Comparison of ENCODE assay signal across 9 cellular contexts in the genomic region with DNA sequence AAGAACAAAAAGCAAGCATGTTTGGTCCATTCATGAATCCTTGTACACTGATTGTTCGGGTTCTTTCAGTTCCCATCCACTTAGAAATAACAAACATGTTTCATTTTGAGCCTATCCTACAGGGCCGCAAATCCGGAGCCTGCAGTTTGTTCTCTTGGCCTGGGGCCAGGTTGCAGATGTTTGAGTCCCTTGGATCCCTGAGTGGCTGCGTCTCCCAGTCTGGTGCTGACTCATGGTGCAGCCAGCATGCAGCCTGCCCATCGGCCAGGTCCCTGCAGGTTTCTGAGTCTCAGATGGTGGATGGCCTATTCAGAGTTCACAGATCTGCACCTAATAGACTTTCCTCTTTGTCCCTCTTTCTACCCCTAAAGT. TPM values are rescaled to one million over a fixed set of nuclear protein-coding genes. Genes with fewer than 3 reads are reported as not detected.
DNase-seq lines count a peak whose midpoint lies in the region; ATAC-seq, FAIRE-seq and TF ChIP-seq lines count a peak whose summit lies in the region.
"Had no signal": no experiment of that assay in that cellular context is flagged by ENCODE, and none has a peak within 500 bp of the region (broad histone marks: within the 10 kb centered on the region; RNA-seq: fewer than 3 reads in every experiment).

No MANE protein-coding gene starts in this region.

- no peaks in the 10 kb centered on the region for H3K27me3 ChIP-seq in small intestine (ENCODE audit: control insufficient read depth in 2 of 2, insufficient read depth in 2 of 2, low read length in 2 of 2)
- H3K27me3 ChIP-seq in CD4-positive, alpha-beta memory T cell (ENCODE audit: insufficient read depth, low read length), result no peaks in the 10 kb centered on the region

- POLR2A ChIA-PET in CD4-positive, alpha-beta memory T cell (lab: Charles Lee; ENCODE audit: partially characterized antibody), result interaction anchor here (0.9 to 1.3 kb wide), 2 partner anchors 14 to 256 kb away, joined by 3 read pairs; no protein-coding TSS in a partner anchor

- DNase-seq in HS-5 (ENCODE audit: low read depth), result peak; percentile 65
- DNase-seq in RCC 7860 (ENCODE audit: low spot score), result peak; percentile 72
- peak; percentile 88 to 95 for DNase-seq in foreskin fibroblast
- DNase-seq in small intestine, result peak; percentile 58
- DNase-seq in SIG-M5 treated with dmso at 0.1 percent for 504 hours (lab: John Stamatoyannopoulos, UW; ENCODE audit: unreplicated experiment), result no peak
- no peak for DNase-seq in activated T-helper 1 cell treated with anti-CD3 and anti-CD28 coated beads, Interleukin-12 subunit alpha, Interleukin-12 subunit beta, Interleukin-2, Interleukin-4 antibody, amounts not matched to agents 30 ng/mL and 10 ng/mL and 1 ng/mL, durations not matched to agents 14 hours and 24 hours and 36 hours (ENCODE audit: low spot score)
- DNase-seq in CD4-positive, alpha-beta memory T cell, result no peak

- FAIRE-seq in RCC 7860 (lab: Jason Lieb, UNC) (peak; percentile 48), small intestine (lab: Jason Lieb, UNC) (no peak)

- intact Hi-C loops in activated T-helper 1 cell treated with anti-CD3 and anti-CD28 coated beads, Interleukin-12 subunit alpha, Interleukin-12 subunit beta, Interleukin-2, Interleukin-4 antibody, amounts not matched to agents 30 ng/mL and 10 ng/mL and 1 ng/mL, durations not matched to agents 14 hours and 24 hours and 36 hours (cut with micrococcal nuclease), result loop anchor here (5.0 kb wide), 1 partner anchor 140 kb away; no protein-coding TSS in a partner anchor
- intact Hi-C loops in CD4-positive, alpha-beta memory T cell (cut with micrococcal nuclease), result loop anchor here (5.0 kb wide), 1 partner anchor 555 kb away; no protein-coding TSS in a partner anchor

- no peaks in the 10 kb centered on the region for H3K9me3 ChIP-seq in small intestine (ENCODE audit: control insufficient read depth, low read depth)
- no peaks in the 10 kb centered on the region for H3K9me3 ChIP-seq in CD4-positive, alpha-beta memory T cell (ENCODE audit: control insufficient read depth in 1 of 2, low read length in 2 of 2)

- peaks cover 2% of the 10 kb centered on the region for H3K27me3 Mint-ChIP-seq in activated T-helper 1 cell treated with anti-CD3 and anti-CD28 coated beads, Interleukin-12 subunit alpha, Interleukin-12 subunit beta, Interleukin-2, Interleukin-4 antibody, amounts not matched to agents 30 ng/mL and 10 ng/mL and 1 ng/mL, durations not matched to agents 14 hours and 24 hours and 36 hours (ENCODE audit: insufficient read depth)
- no peaks in the 10 kb centered on the region for H3K27me3 Mint-ChIP-seq in CD4-positive, alpha-beta memory T cell

- peaks cover 0 to 2% of the 10 kb centered on the region in 2 donors for H3K4me1 ChIP-seq in small intestine (ENCODE audit: control insufficient read depth in 2 of 2, insufficient read depth in 1 of 2, low read depth in 1 of 2, low read length in 1 of 2)
- peaks cover 37% of the 10 kb centered on the region for H3K4me1 ChIP-seq in CD4-positive, alpha-beta memory T cell (ENCODE audit: insufficient read depth, low read length)

- H3K9me3 Mint-ChIP-seq in activated T-helper 1 cell treated with anti-CD3 and anti-CD28 coated beads, Interleukin-12 subunit alpha, Interleukin-12 subunit beta, Interleukin-2, Interleukin-4 antibody, amounts not matched to agents 30 ng/mL and 10 ng/mL and 1 ng/mL, durations not matched to agents 14 hours and 24 hours and 36 hours, result no peaks in the 10 kb centered on the region
- peaks cover 0 to 2% (median 0%) of the 10 kb centered on the region in 8 donors for H3K9me3 Mint-ChIP-seq in CD4-positive, alpha-beta memory T cell

- no peaks in the 10 kb centered on the region for H3K36me3 ChIP-seq in small intestine (ENCODE audit: control insufficient read depth in 2 of 2, insufficient read depth in 2 of 2, low read length in 2 of 2)
- H3K36me3 ChIP-seq in CD4-positive, alpha-beta memory T cell (ENCODE audit: insufficient read depth, low read length), result no peaks in the 10 kb centered on the region

- WGBS in small intestine, 3 donors, result 18 to 38% (median 31%) methylated on average over 5 of the region's 5 CpGs

- H3K36me3 Mint-ChIP-seq in activated T-helper 1 cell treated with anti-CD3 and anti-CD28 coated beads, Interleukin-12 subunit alpha, Interleukin-12 subunit beta, Interleukin-2, Interleukin-4 antibody, amounts not matched to agents 30 ng/mL and 10 ng/mL and 1 ng/mL, durations not matched to agents 14 hours and 24 hours and 36 hours (ENCODE audit: low read depth), result peaks cover 4% of the 10 kb centered on the region
- H3K36me3 Mint-ChIP-seq in CD4-positive, alpha-beta memory T cell, result peaks cover 0 to 2% of the 10 kb centered on the region in 2 donors

- no peak for TF ChIP-seq CTCF in foreskin fibroblast (IDR thresholded peaks at IDR 0.05; ENCODE audit: low read depth, low read length)

- no peak overlapping the region for H3K4me3 Mint-ChIP-seq in activated T-helper 1 cell treated with anti-CD3 and anti-CD28 coated beads, Interleukin-12 subunit alpha, Interleukin-12 subunit beta, Interleukin-2, Interleukin-4 antibody, amounts not matched to agents 30 ng/mL and 10 ng/mL and 1 ng/mL, durations not matched to agents 14 hours and 24 hours and 36 hours
- H3K4me3 Mint-ChIP-seq in CD4-positive, alpha-beta memory T cell, result no peak overlapping the region

- ATAC-seq in GM18870 (IDR thresholded peaks at IDR 0.05; ENCODE audit: unreplicated experiment), result no peak

- H3K4me1 Mint-ChIP-seq in activated T-helper 1 cell treated with anti-CD3 and anti-CD28 coated beads, Interleukin-12 subunit alpha, Interleukin-12 subunit beta, Interleukin-2, Interleukin-4 antibody, amounts not matched to agents 30 ng/mL and 10 ng/mL and 1 ng/mL, durations not matched to agents 14 hours and 24 hours and 36 hours (ENCODE audit: low read depth), result peaks cover 26% of the 10 kb centered on the region
- H3K4me1 Mint-ChIP-seq in CD4-positive, alpha-beta memory T cell, result peaks cover 17 to 43% (median 31%) of the 10 kb centered on the region in 4 donors

- H3K4me3 ChIP-seq in foreskin fibroblast (ENCODE audit: low read depth in 1 of 2, low read length in 2 of 2) (no peak overlapping the region), small intestine (ENCODE audit: low read depth in 1 of 2, low read length in 2 of 2) (no peak overlapping the region)
- H3K4me3 ChIP-seq in CD4-positive, alpha-beta memory T cell (ENCODE audit: low read length in 2 of 2), result no peak overlapping the region

- H3K27ac ChIP-seq in small intestine (ENCODE audit: low read depth in 1 of 2, low read length in 1 of 2), result no peak overlapping the region
- no peak overlapping the region for H3K27ac ChIP-seq in CD4-positive, alpha-beta memory T cell (ENCODE audit: low read depth, low read length)
- H3K27ac ChIP-seq: HL-60 had no signal

- no peak overlapping the region for H3K27ac Mint-ChIP-seq in activated T-helper 1 cell treated with anti-CD3 and anti-CD28 coated beads, Interleukin-12 subunit alpha, Interleukin-12 subunit beta, Interleukin-2, Interleukin-4 antibody, amounts not matched to agents 30 ng/mL and 10 ng/mL and 1 ng/mL, durations not matched to agents 14 hours and 24 hours and 36 hours
- no peak overlapping the region for H3K27ac Mint-ChIP-seq in CD4-positive, alpha-beta memory T cell

- CTCF ChIA-PET in CD4-positive, alpha-beta memory T cell (lab: Charles Lee; ENCODE audit: partially characterized antibody), result interaction anchor here (0.9 to 7.2 kb wide), 6 partner anchors 135 to 353 kb away, joined by 3 to 77 read pairs (median 5); no protein-coding TSS in a partner anchor

RNA-seq across cellular contexts. Expression of a gene that starts 1.9 kb away (rescaled TPM):
- polyA plus RNA-seq in small intestine, result 100 to 1,000 TPM in 1 of 3 donors, 10 to 100 TPM in 2; 74.3 to 135 (median 96.2) TPM
- 241 and 254 TPM in 2 replicates for total RNA-seq in activated T-helper 1 cell treated with anti-CD3 and anti-CD28 coated beads, Interleukin-12 subunit alpha, Interleukin-12 subunit beta, Interleukin-2, Interleukin-4 antibody, amounts not matched to agents 30 ng/mL and 10 ng/mL and 1 ng/mL, durations not matched to agents 14 hours and 24 hours and 36 hours
- total RNA-seq in CD4-positive, alpha-beta memory T cell, result 100 to 1,000 TPM; 314 to 318 TPM
- 10 to 100 TPM; 19.6 to 60.8 TPM for polyA plus RNA-seq in CD4-positive, alpha-beta memory T cell

Comparison
In these comparisons a context has a peak if more than half of its experiments do, and no peak if none do; other contexts are left out.
1. DNase-seq: peak in HS-5 (single experiment), RCC 7860 (single experiment), foreskin fibroblast (2 of 2) and small intestine (single experiment); none in SIG-M5 treated with dmso at 0.1 percent for 504 hours (single experiment), activated T-helper 1 cell treated with anti-CD3 and anti-CD28 coated beads, Interleukin-12 subunit alpha, Interleukin-12 subunit beta, Interleukin-2, Interleukin-4 antibody, amounts not matched to agents 30 ng/mL and 10 ng/mL and 1 ng/mL, durations not matched to agents 14 hours and 24 hours and 36 hours (single experiment) and CD4-positive, alpha-beta memory T cell (0 of 5).